In the genomic region with DNA sequence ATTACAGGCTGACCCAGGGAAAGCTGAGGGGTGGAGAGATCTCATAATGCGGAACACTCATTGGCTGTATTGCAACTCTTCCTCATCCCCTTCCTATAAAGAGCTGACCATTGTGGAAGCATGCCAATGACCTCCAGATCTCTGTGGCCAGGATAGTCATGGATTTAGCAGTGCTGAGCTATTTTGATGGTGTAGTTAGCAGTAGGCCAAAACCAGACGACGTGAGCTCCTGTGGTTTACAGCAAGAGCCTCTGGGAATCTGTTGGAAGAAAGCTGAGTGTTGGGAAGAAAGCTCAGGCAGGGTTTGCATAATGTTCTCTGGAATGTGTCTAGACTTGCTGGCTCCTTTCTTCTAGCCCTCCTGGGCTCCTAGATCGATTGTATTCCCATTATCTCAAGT, we compare ENCODE assay signal across 22 cellular contexts.
DNase-seq lines count a peak whose midpoint lies in the region; ATAC-seq and TF ChIP-seq lines count a peak whose summit lies in the region.
"Had no signal": no experiment of that assay in that cellular context is flagged by ENCODE, and none has a peak within 500 bp of the region (broad histone marks: within the 10 kb centered on the region; RNA-seq: fewer than 3 reads in every experiment).

No MANE protein-coding gene starts in this region.

- POLR2A ChIA-PET in OCI-LY7 (lab: Charles Lee), result no interaction called here

- H3K4me1 ChIP-seq in GM23338 (ENCODE audit: insufficient read depth) (no peaks in the 10 kb centered on the region), OCI-LY7 (ENCODE audit: insufficient read depth, low read length, poor library complexity, severe bottlenecking) (no peaks in the 10 kb centered on the region)
- H3K4me1 ChIP-seq: esophagus squamous epithelium had no signal

- H3K9me3 ChIP-seq in OCI-LY7 (ENCODE audit: low read length), result no peaks in the 10 kb centered on the region
- H3K9me3 ChIP-seq: esophagus squamous epithelium had no signal

- H3K36me3 ChIP-seq in GM23338 (ENCODE audit: insufficient read depth) (no peaks in the 10 kb centered on the region), OCI-LY7 (ENCODE audit: insufficient read depth, low read length) (no peaks in the 10 kb centered on the region)
- H3K36me3 ChIP-seq: cardiac muscle cell, esophagus squamous epithelium had no signal

- 0 out of 2 replicates have a peak, but pooled peaks cover 2% of the 10 kb centered on the region for H3K9me2 ChIP-seq in GM23338 (ENCODE audit: insufficient read depth)
- no peaks in the 10 kb centered on the region for H3K9me2 ChIP-seq in OCI-LY7 (ENCODE audit: insufficient read depth, low read length)

- DNase-seq in GM23338 (ENCODE audit: low spot score), result no peak
- peak; percentile 69 for DNase-seq in amniotic epithelial cell (ENCODE audit: low read depth)
- DNase-seq in fibroblast of villous mesenchyme (ENCODE audit: low read depth), result peak; percentile 46
- peak; percentile 90 for DNase-seq in stromal cell of bone marrow (ENCODE audit: low read depth)
- no peak for DNase-seq in OCI-LY7 (ENCODE audit: low spot score)
- no peak for DNase-seq in NCI-H526 (lab: John Stamatoyannopoulos, UW)
- DNase-seq in inferior parietal cortex (ENCODE audit: extremely low spot score), result no peak
- DNase-seq: activated CD4-positive, alpha-beta T cell treated with anti-CD3 and anti-CD28 coated beads for 48 hours; activated naive CD4-positive, alpha-beta T cell; activated T-cell treated with anti-CD3 and anti-CD28 coated beads, Interleukin-2, amount 50 U/mL, for 4 hours; esophagus squamous epithelium; glutamatergic neuron; MV-4-11; naive B cell; NCI-H1694 treated with DMSO at 0.1 percent for 48 hours; NCI-H2227 treated with DMSO at 0.1 percent for 48 hours; nucleus accumbens; retina had no signal

- H3K27ac Mint-ChIP-seq in GM23338, result peak overlapping the region; percentile 64; the same call in 1 of the 2 replicates
- H3K27ac Mint-ChIP-seq: naive B cell; stimulated activated memory B cell treated with anti-CD40 and anti-IgM and Interleukin-4, amounts not matched to agents 10 μg/mL and 1 μg/mL and 100 μg/mL, for 72 hours; T-helper 2 cell treated with Interferon-gamma antibody and Interleukin-4, amounts not matched to agents 5 μg/mL and 100 μg/mL, for 36 hours had no signal

- H3K4me2 ChIP-seq in GM23338 (no peak overlapping the region), OCI-LY7 (ENCODE audit: low read length) (no peak overlapping the region)

- no peaks in the 10 kb centered on the region for H3F3A ChIP-seq in GM23338 (replicated peaks; ENCODE audit: low read depth)

- no peaks in the 10 kb centered on the region for H4K20me1 ChIP-seq in GM23338 (replicated peaks; ENCODE audit: insufficient read depth)
- H4K20me1 ChIP-seq in OCI-LY7 (ENCODE audit: insufficient read depth, low read length), result no peaks in the 10 kb centered on the region

- H3K4me3 ChIP-seq in GM23338, result no peak overlapping the region
- no peak overlapping the region for H3K4me3 ChIP-seq in fibroblast of villous mesenchyme (ENCODE audit: low read depth, low read length)
- no peak overlapping the region for H3K4me3 ChIP-seq in OCI-LY7 (ENCODE audit: low read depth, low read length, poor library complexity, severe bottlenecking)
- H3K4me3 ChIP-seq: cardiac muscle cell, esophagus squamous epithelium had no signal

- TF ChIP-seq CTCF in GM23338 (conservative IDR thresholded peaks at IDR 0.05; ENCODE audit: low read depth in 2 of 2), result no peak
- TF ChIP-seq CTCF in fibroblast of villous mesenchyme (IDR thresholded peaks at IDR 0.05; ENCODE audit: insufficient read depth, low read depth, low read length), result no peak
- TF ChIP-seq CTCF in OCI-LY7 (conservative IDR thresholded peaks at IDR 0.05; ENCODE audit: low read length), result no peak

- peaks cover 6% of the 10 kb centered on the region; the same call in 1 of the 3 replicates for H3K9me3 Mint-ChIP-seq in GM23338
- H3K9me3 Mint-ChIP-seq: activated T-cell treated with anti-CD3 and anti-CD28 coated beads, Interleukin-2, amount 50 U/mL, for 4 hours; stimulated activated memory B cell treated with anti-CD40 and anti-IgM and Interleukin-4, amounts not matched to agents 10 μg/mL and 1 μg/mL and 100 μg/mL, for 72 hours had no signal

- CTCF ChIA-PET in OCI-LY7 (lab: Charles Lee; ENCODE audit: unreplicated experiment), result no interaction called here

- peaks cover 2% of the 10 kb centered on the region for H3K27me3 Mint-ChIP-seq in GM23338 (ENCODE audit: insufficient read depth, low read depth, poor library complexity)
- H3K27me3 Mint-ChIP-seq: naive B cell; stimulated activated memory B cell treated with anti-CD40 and anti-IgM and Interleukin-4, amounts not matched to agents 10 μg/mL and 1 μg/mL and 100 μg/mL, for 72 hours had no signal

- no peaks in the 10 kb centered on the region for H3K27me3 ChIP-seq in GM23338 (ENCODE audit: insufficient read depth)
- H3K27me3 ChIP-seq: cardiac muscle cell, esophagus squamous epithelium had no signal

- H3K4me1 Mint-ChIP-seq in GM23338, result peaks cover 6% of the 10 kb centered on the region; the same call in 2 of the 3 replicates
- H3K4me1 Mint-ChIP-seq: naive B cell; stimulated activated memory B cell treated with anti-CD40 and anti-IgM and Interleukin-4, amounts not matched to agents 10 μg/mL and 1 μg/mL and 100 μg/mL, for 72 hours had no signal

- no peak overlapping the region for H3K27ac ChIP-seq in GM23338 (ENCODE audit: low read depth)
- H3K27ac ChIP-seq in OCI-LY7 (ENCODE audit: low read depth, low read length, poor library complexity, severe bottlenecking), result no peak overlapping the region
- H3K27ac ChIP-seq: cardiac muscle cell, esophagus squamous epithelium, VCaP had no signal

- H2AFZ ChIP-seq in GM23338 (no peak overlapping the region), OCI-LY7 (ENCODE audit: low read length) (no peak overlapping the region)

- intact Hi-C loops in OCI-LY7 (cut with micrococcal nuclease; ENCODE audit: unreplicated experiment), result no loop called here

- BruUV-seq in OCI-LY7 (replicated peaks; lab: Mats Ljungman, UMichigan), result no TSS peak

- H3K4me3 Mint-ChIP-seq in GM23338, result no peak overlapping the region
- H3K4me3 Mint-ChIP-seq: activated T-cell treated with anti-CD3 and anti-CD28 coated beads, Interleukin-2, amount 50 U/mL, for 4 hours; stimulated activated memory B cell treated with anti-CD40 and anti-IgM and Interleukin-4, amounts not matched to agents 10 μg/mL and 1 μg/mL and 100 μg/mL, for 72 hours; T-helper 2 cell treated with Interferon-gamma antibody and Interleukin-4, amounts not matched to agents 5 μg/mL and 100 μg/mL, for 36 hours had no signal

- H3K36me3 Mint-ChIP-seq in GM23338 (ENCODE audit: low read depth), result no peaks in the 10 kb centered on the region
- H3K36me3 Mint-ChIP-seq: naive B cell; stimulated activated memory B cell treated with anti-CD40 and anti-IgM and Interleukin-4, amounts not matched to agents 10 μg/mL and 1 μg/mL and 100 μg/mL, for 72 hours had no signal

- no peak for ATAC-seq in GM23338
- ATAC-seq: activated T-cell treated with anti-CD3 and anti-CD28 coated beads, Interleukin-2, amount 50 U/mL, for 4 hours; stimulated activated memory B cell treated with anti-CD40 and anti-IgM and Interleukin-4, amounts not matched to agents 10 μg/mL and 1 μg/mL and 100 μg/mL, for 72 hours had no signal

- no peaks in the 10 kb centered on the region for H3K79me2 ChIP-seq in GM23338 (replicated peaks; ENCODE audit: insufficient read depth)
- no peaks in the 10 kb centered on the region for H3K79me2 ChIP-seq in OCI-LY7 (ENCODE audit: insufficient read depth, low read depth, low read length)

TF ChIP-seq in GM23338, 12 proteins besides CTCF, POLR2A, EP300 and RAD21:
- TF ChIP-seq ZNF114 (CRISPR knock-in tag; IDR thresholded peaks at IDR 0.05) (no peak), NANOG (IDR thresholded peaks at IDR 0.05; ENCODE audit: borderline replicate concordance) (no peak), STAT1 (IDR thresholded peaks at IDR 0.05; ENCODE audit: unreplicated experiment) (no peak)

Comparison
In these comparisons a context has a peak if more than half of its experiments do, and no peak if none do; other contexts are left out.
1. DNase-seq: peak in amniotic epithelial cell (single experiment), fibroblast of villous mesenchyme (single experiment) and stromal cell of bone marrow (single experiment); none in GM23338 (single experiment), OCI-LY7 (single experiment), NCI-H526 (0 of 2) and inferior parietal cortex (single experiment).